22 cellular contexts compared by ENCODE assay signal in genomic region chr21:20459838-20460237, GRCh38.
"Had no signal": no experiment of that assay in that cellular context is flagged by ENCODE, and none has a peak within 500 bp of the region (broad histone marks: within the 10 kb centered on the region; RNA-seq: fewer than 3 reads in every experiment).

No MANE protein-coding gene starts in this region.

- ATAC-seq: activated CD8-positive, alpha-beta memory T cell treated with anti-CD3 and anti-CD28 coated beads, Interleukin-2, amount 10 ng/mL, durations not matched to agents 7 days and 5 days; activated CD8-positive, alpha-beta T cell treated with anti-CD3 and anti-CD28 coated beads for 36 hours; foreskin keratinocyte; left lung; natural killer cell had no signal

- H3K36me3 ChIP-seq: left lung, sigmoid colon, thoracic aorta, WERI-Rb-1 had no signal

- H3K27ac ChIP-seq: foreskin keratinocyte, hepatocyte, left lung, sigmoid colon, thoracic aorta, WERI-Rb-1 had no signal

- H3K4me1 ChIP-seq: foreskin keratinocyte, left lung, sigmoid colon had no signal

- H3K27me3 ChIP-seq: foreskin keratinocyte, hepatocyte, left lung, sigmoid colon had no signal

- H3K4me3 ChIP-seq: hepatocyte, left lung, lung, sigmoid colon, thoracic aorta had no signal

- H3K9me3 ChIP-seq: left lung, sigmoid colon, thoracic aorta had no signal

- DNase-seq: activated CD4-positive, alpha-beta T cell treated with anti-CD3 and anti-CD28 coated beads, Interleukin-2, amount 10 ng/mL, durations not matched to agents 7 days and 5 days; activated CD4-positive, CD25-positive, alpha-beta regulatory T cell treated with anti-CD3 and anti-CD28 coated beads, Interleukin-2, amount 50 U/mL, for 72 hours; activated CD8-positive, alpha-beta memory T cell treated with anti-CD3 and anti-CD28 coated beads, Interleukin-2, amount 10 ng/mL, durations not matched to agents 7 days and 5 days; activated CD8-positive, alpha-beta T cell treated with anti-CD3 and anti-CD28 coated beads for 36 hours; activated gamma-delta T cell treated with Interleukin-2 at 50 U/mL for 16 hours; activated T-cell treated with anti-CD3 and anti-CD28 coated beads for 4 hours; anterior cingulate cortex; effector CD4-positive, alpha-beta T cell; erythroblast; foreskin keratinocyte; immature natural killer cell; kidney glomerular epithelial cell; left lung; midbrain; natural killer cell; sigmoid colon; stimulated activated CD4-positive, alpha-beta T cell treated with anti-CD3 and anti-CD28 coated beads, Interleukin-2, amount 100 ng/mL, for 48 hours; stimulated activated naive CD4-positive, alpha-beta T cell treated with Interleukin-2 at 50 U/mL for 16 hours; WERI-Rb-1 had no signal
